In genomic region chr16:87952751-87953150, GRCh38 we compare ENCODE assay signal across 9 cellular contexts. TPM values are rescaled to one million over a fixed set of nuclear protein-coding genes. Genes with fewer than 3 reads are reported as not detected.
A peak's percentile ranks its signal among the peaks of the same experiment; 100 is the strongest.
DNase-seq lines count a peak whose midpoint lies in the region; ATAC-seq and TF ChIP-seq lines count a peak whose summit lies in the region.
"Had no signal": no experiment of that assay in that cellular context is flagged by ENCODE, and none has a peak within 500 bp of the region (broad histone marks: within the 10 kb centered on the region; RNA-seq: fewer than 3 reads in every experiment).

No MANE protein-coding gene starts in this region.

- intact Hi-C loops in Right ventricle myocardium superior (cut with DNase I): no loop called here
- intact Hi-C loops in adrenal gland (cut with DNase I): no loop called here

- peaks cover 42% of the 10 kb centered on the region for H3K4me1 Mint-ChIP-seq in memory B cell
- H3K4me1 Mint-ChIP-seq in type B pancreatic cell (ENCODE audit: unreplicated experiment): peaks cover 53% of the 10 kb centered on the region

- peaks cover 9% of the 10 kb centered on the region for H3K36me3 Mint-ChIP-seq in memory B cell
- H3K36me3 Mint-ChIP-seq in type B pancreatic cell: peaks cover 17% of the 10 kb centered on the region

- no peak for TF ChIP-seq CTCF in cardiac muscle cell (IDR thresholded peaks at IDR 0.05; ENCODE audit: low read depth, low read length)
- TF ChIP-seq CTCF in adrenal gland (IDR thresholded peaks at IDR 0.05): no peak
- TF ChIP-seq CTCF in type B pancreatic cell (conservative IDR thresholded peaks at IDR 0.05): no peak

- no peaks in the 10 kb centered on the region for H3K9me3 ChIP-seq in cardiac muscle cell (ENCODE audit: low read depth)
- H3K9me3 ChIP-seq in adrenal gland (replicated peaks in 1 of 3): no peaks in the 10 kb centered on the region

- H3K4me3 ChIP-seq in cardiac muscle cell: peak overlapping the region; percentile 98
- H3K4me3 ChIP-seq in adrenal gland: no peak overlapping the region

- peaks cover 16% of the 10 kb centered on the region for H3K4me1 ChIP-seq in cardiac muscle cell (ENCODE audit: low read depth)
- H3K4me1 ChIP-seq in adrenal gland (replicated peaks in 1 of 2): peaks cover 8 to 51% of the 10 kb centered on the region in 2 donors

- no peak for ATAC-seq in Right ventricle myocardium superior (ENCODE audit: poor library complexity)
- ATAC-seq in memory B cell (ENCODE audit: low read depth): no peak
- no peak for ATAC-seq in GM19397 (IDR thresholded peaks at IDR 0.05; ENCODE audit: unreplicated experiment)

- H3K27me3 ChIP-seq in cardiac muscle cell (no peaks in the 10 kb centered on the region), adrenal gland (no peaks in the 10 kb centered on the region)

- no peak for TF ChIP-seq POLR2A in adrenal gland (IDR thresholded peaks at IDR 0.05)

- H3K27ac ChIP-seq in cardiac muscle cell (peak overlapping the region; percentile 99), adrenal gland (peak overlapping the region in 3 of 5 donors; percentile 93 to 99 (median 96))

- H3K9me3 Mint-ChIP-seq in memory B cell: no peaks in the 10 kb centered on the region
- H3K9me3 Mint-ChIP-seq in type B pancreatic cell: no peaks in the 10 kb centered on the region

- 92 to 94% (median 93%) methylated on average over 16 of the region's 16 CpGs for WGBS in adrenal gland, 4 donors

- DNase-seq in cardiac muscle cell (ENCODE audit: low read depth in 1 of 2, low spot score in 1 of 2) (no peak), Right ventricle myocardium superior (no peak), adrenal gland (no peak), memory B cell (ENCODE audit: low spot score in 2 of 2) (no peak), type B pancreatic cell (ENCODE audit: extremely low spot score, unreplicated experiment) (no peak), EL (no peak)
- no peak for DNase-seq in activated CD4-positive, alpha-beta T cell treated with anti-CD3 and anti-CD28 coated beads for 4 hours
- DNase-seq: NCI-H1436 had no signal

- H3K4me3 Mint-ChIP-seq in memory B cell (no peak overlapping the region), type B pancreatic cell (peak overlapping the region; percentile 95)

- peaks cover under 1% of the 10 kb centered on the region for H3K27me3 Mint-ChIP-seq in memory B cell
- no peaks in the 10 kb centered on the region for H3K27me3 Mint-ChIP-seq in type B pancreatic cell

- peak overlapping the region; percentile 97 for H3K27ac Mint-ChIP-seq in memory B cell
- peak overlapping the region; percentile 96 for H3K27ac Mint-ChIP-seq in type B pancreatic cell

- H3K36me3 ChIP-seq in cardiac muscle cell (no peaks in the 10 kb centered on the region), adrenal gland (replicated peaks in 1 of 2) (no peaks in the 10 kb centered on the region)

RNA-seq across cellular contexts. Expression of gene BANP, which starts 1.5 kb away (rescaled TPM):
- total RNA-seq in cardiac muscle cell (24.6 and 26.7 TPM in 2 replicates), Right ventricle myocardium superior (12.6 TPM), adrenal gland (10 to 100 TPM; 16.8 to 29.8 (median 22.2) TPM), type B pancreatic cell (ENCODE audit: low replicate concordance) (28.3 and 36.9 TPM in 2 replicates)
- polyA plus RNA-seq in cardiac muscle cell (25.3 and 27.9 TPM in 2 replicates), adrenal gland (10 to 100 TPM; 10.4 to 23.6 (median 19.2) TPM)

RNA-seq across cellular contexts. Expression of gene CA5A, which starts 16.4 kb away (rescaled TPM):
- total RNA-seq in cardiac muscle cell (not detected in 2 replicates), Right ventricle myocardium superior (not detected), adrenal gland (under 1 TPM in 1 of 8 donors, not detected in 7; 0.56 TPM), type B pancreatic cell (ENCODE audit: low replicate concordance) (0.70 TPM in 1 of 2 replicates, not detected in the other)
- polyA plus RNA-seq in cardiac muscle cell (not detected in 2 replicates), adrenal gland (not detected)
